Comparison of ENCODE assay signal across 7 cellular contexts in genomic region chr16:24897522-24897921, GRCh38. TPM values are rescaled to one million over a fixed set of nuclear protein-coding genes. Genes with fewer than 3 reads are reported as not detected.
"Had no signal": no experiment of that assay in that cellular context is flagged by ENCODE, and none has a peak within 500 bp of the region (broad histone marks: within the 10 kb centered on the region; RNA-seq: fewer than 3 reads in every experiment).

No MANE protein-coding gene starts in this region.

RNA-seq across cellular contexts. Expression of gene SLC5A11, which starts 51.8 kb away (rescaled TPM):
- total RNA-seq: stomach, temporal lobe, tibial nerve, upper lobe of right lung, urinary bladder, uterus, vagina had no signal
- polyA plus RNA-seq: stomach had no signal
